ENCODE assay signal across 11 cellular contexts in the genomic region with DNA sequence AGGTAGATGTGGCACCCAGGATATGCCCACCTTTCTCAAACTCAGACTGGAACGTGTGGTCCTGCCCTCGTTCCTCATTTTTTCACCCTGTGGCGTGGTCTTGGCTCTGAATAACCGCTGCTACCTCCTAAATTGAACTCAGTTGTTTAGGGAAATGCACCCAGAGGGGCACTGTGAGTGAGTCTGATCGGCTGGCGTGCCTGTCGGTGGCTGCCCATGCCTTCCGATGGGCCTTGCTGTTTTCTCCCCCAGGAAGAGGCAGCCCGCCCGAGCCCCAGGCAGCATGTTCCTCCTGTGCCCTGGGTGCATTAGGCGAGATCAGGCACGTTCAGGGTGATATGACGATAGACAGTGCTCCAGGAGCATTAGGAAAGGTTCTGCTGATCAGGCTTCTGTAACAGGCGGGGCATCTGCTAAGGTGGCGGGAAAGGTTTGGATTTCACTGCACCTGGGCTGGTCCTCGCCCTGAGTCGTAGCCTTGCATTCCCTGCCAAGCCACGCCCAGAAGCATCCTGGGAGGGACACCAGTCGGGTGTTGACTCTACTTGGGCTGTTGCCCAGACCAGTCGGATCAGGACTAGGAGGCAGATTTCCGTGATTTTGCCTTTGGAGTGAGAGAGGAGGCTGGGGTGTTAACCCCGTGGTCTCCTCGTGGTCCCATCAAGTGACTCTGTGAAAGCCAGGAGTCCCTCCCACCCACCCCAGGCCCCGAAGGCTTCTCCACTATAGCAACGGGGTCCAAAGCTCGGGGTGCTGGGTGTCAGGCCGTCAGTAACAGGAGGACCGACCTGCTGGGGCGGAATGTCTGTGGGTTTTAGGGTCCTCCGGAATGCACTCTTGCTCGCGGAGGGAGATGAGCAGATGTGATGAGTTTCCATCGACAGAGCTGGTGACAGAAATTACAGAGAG.
DNase-seq lines count a peak whose midpoint lies in the region; ATAC-seq, FAIRE-seq and TF ChIP-seq lines count a peak whose summit lies in the region.
"Had no signal": no experiment of that assay in that cellular context is flagged by ENCODE, and none has a peak within 500 bp of the region (broad histone marks: within the 10 kb centered on the region; RNA-seq: fewer than 3 reads in every experiment).

No MANE protein-coding gene starts in this region.

- CTCF ChIA-PET in Caco-2 (lab: Charles Lee), result no interaction called here

- H3K27me3 Mint-ChIP-seq in Caco-2 (ENCODE audit: insufficient read depth, unreplicated experiment), result no peaks in the 10 kb centered on the region

- H3K36me3 Mint-ChIP-seq in Caco-2 (ENCODE audit: insufficient read depth, unreplicated experiment), result peaks cover 23% of the 10 kb centered on the region
- H3K36me3 Mint-ChIP-seq: naive B cell had no signal

- no peak overlapping the region for H3K4me3 ChIP-seq in Caco-2 (ENCODE audit: low read depth, low read length)
- H3K4me3 ChIP-seq in bronchial epithelial cell (ENCODE audit: low read depth, low read length), result peak overlapping the region; percentile 38
- no peak overlapping the region for H3K4me3 ChIP-seq in mesodermal cell (ENCODE audit: extremely low read depth, insufficient read depth, low read length, poor library complexity, severe bottlenecking)
- H3K4me3 ChIP-seq: tibial nerve had no signal

- H3K36me3 ChIP-seq in Caco-2 (ENCODE audit: control insufficient read depth, insufficient read depth, low read length) (no peaks in the 10 kb centered on the region), bronchial epithelial cell (ENCODE audit: control insufficient read depth, insufficient read depth, low read length) (peaks cover 2% of the 10 kb centered on the region), mesodermal cell (ENCODE audit: control insufficient read depth, insufficient read depth, low read length) (peaks cover 44% of the 10 kb centered on the region)
- H3K36me3 ChIP-seq: tibial nerve had no signal

- H3K27ac ChIP-seq in mesodermal cell (ENCODE audit: low read depth, low read length, severe bottlenecking), result peak overlapping the region; percentile 67
- H3K27ac ChIP-seq: tibial nerve had no signal

- H3K4me1 ChIP-seq in Caco-2, result peaks cover 31% of the 10 kb centered on the region
- peaks cover 58% of the 10 kb centered on the region for H3K4me1 ChIP-seq in mesodermal cell (ENCODE audit: control insufficient read depth, insufficient read depth, low read length, poor library complexity, severe bottlenecking)

- ATAC-seq in GM21447 (IDR thresholded peaks at IDR 0.05; ENCODE audit: unreplicated experiment), result no peak

- DNase-seq in Caco-2, result peak; percentile 54 to 74
- DNase-seq in NCI-H2107 (lab: John Stamatoyannopoulos, UW), result peak; percentile 78
- peak; percentile 99 for DNase-seq in bronchial epithelial cell (ENCODE audit: low read depth)
- DNase-seq in retina, result no peak
- no peak for DNase-seq in cerebellum (ENCODE audit: low spot score)
- no peak for DNase-seq in central memory CD4-positive, alpha-beta T cell
- DNase-seq: activated effector memory CD4-positive, alpha-beta T cell treated with anti-CD3 and anti-CD28 coated beads, Interleukin-2, amount 50 U/mL, for 16 hours; naive B cell had no signal

- no peak overlapping the region for H3K4me3 Mint-ChIP-seq in Caco-2 (ENCODE audit: unreplicated experiment)
- H3K4me3 Mint-ChIP-seq: naive B cell had no signal

- POLR2A ChIA-PET in Caco-2 (lab: Charles Lee), result no interaction called here

- H3K27ac Mint-ChIP-seq in Caco-2 (ENCODE audit: unreplicated experiment), result peak overlapping the region; percentile 59

- intact Hi-C loops in Caco-2 (cut with micrococcal nuclease; ENCODE audit: unreplicated experiment), result no loop called here

- FAIRE-seq in bronchial epithelial cell (lab: Jason Lieb, UNC), result peak; percentile 99

- 89 to 93% methylated on average over 29 to 31 of the region's 33 CpGs for WGBS in mesodermal cell (ENCODE audit: insufficient coverage in 2 of 2), 2 experiments

- TF ChIP-seq CTCF in Caco-2 (IDR thresholded peaks at IDR 0.05; ENCODE audit: insufficient read depth in 1 of 2, low read depth in 1 of 2, low read length in 1 of 2, severe bottlenecking in 1 of 2, unreplicated experiment in 1 of 2) (no peak), bronchial epithelial cell (IDR thresholded peaks at IDR 0.05; ENCODE audit: insufficient read depth, low read length, severe bottlenecking) (no peak)

- H3K27me3 ChIP-seq in Caco-2 (replicated peaks; ENCODE audit: control insufficient read depth, insufficient read depth, low read length) (no peaks in the 10 kb centered on the region), bronchial epithelial cell (ENCODE audit: control insufficient read depth, insufficient read depth, low read length) (no peaks in the 10 kb centered on the region)
- H3K27me3 ChIP-seq: tibial nerve had no signal

- peaks cover 28% of the 10 kb centered on the region for H3K4me1 Mint-ChIP-seq in Caco-2 (ENCODE audit: low read depth, unreplicated experiment)

- H3K9me3 ChIP-seq in Caco-2 (no peaks in the 10 kb centered on the region), mesodermal cell (ENCODE audit: control insufficient read depth, low read length) (no peaks in the 10 kb centered on the region)
- H3K9me3 ChIP-seq: tibial nerve had no signal

- no TSS peak for BruUV-seq in Caco-2 (replicated peaks; lab: Mats Ljungman, UMichigan)

- no peaks in the 10 kb centered on the region for H3K9me3 Mint-ChIP-seq in Caco-2 (ENCODE audit: unreplicated experiment)
- H3K9me3 Mint-ChIP-seq: naive B cell had no signal

Comparison
In these comparisons a context has a peak if more than half of its experiments do, and no peak if none do; other contexts are left out.
1. DNase-seq: peak in Caco-2 (2 of 2), NCI-H2107 (single experiment) and bronchial epithelial cell (single experiment); none in retina (single experiment), cerebellum (single experiment) and central memory CD4-positive, alpha-beta T cell (single experiment).